In genomic region chr18:13165636-13166423, GRCh38 we compare ENCODE assay signal across 19 cellular contexts. TPM values are rescaled to one million over a fixed set of nuclear protein-coding genes. Genes with fewer than 3 reads are reported as not detected.
A peak's percentile ranks its signal among the peaks of the same experiment; 100 is the strongest.
DNase-seq lines count a peak whose midpoint lies in the region; ATAC-seq and TF ChIP-seq lines count a peak whose summit lies in the region.
"Had no signal": no experiment of that assay in that cellular context is flagged by ENCODE, and none has a peak within 500 bp of the region (broad histone marks: within the 10 kb centered on the region; RNA-seq: fewer than 3 reads in every experiment).

No MANE protein-coding gene starts in this region.

- peaks cover 6% of the 10 kb centered on the region; the same call in 2 of the 3 replicates for H3K36me3 Mint-ChIP-seq in GM23338 (ENCODE audit: low read depth)

- H3K79me2 ChIP-seq in GM23338 (replicated peaks; ENCODE audit: insufficient read depth): no peaks in the 10 kb centered on the region

- DNase-seq in COLO668 (lab: John Stamatoyannopoulos, UW; ENCODE audit: unreplicated experiment) (peak; percentile 91), GM23338 (ENCODE audit: low spot score) (peak; percentile 41), NCI-H2196 (lab: John Stamatoyannopoulos, UW; ENCODE audit: unreplicated experiment) (peak; percentile 50), ecto neural progenitor cell (ENCODE audit: low spot score) (peak; percentile 69), left lobe of liver (ENCODE audit: low spot score) (no peak), HuH-7.5 (ENCODE audit: low spot score) (no peak)
- no peak for DNase-seq in activated CD4-positive, alpha-beta T cell treated with anti-CD3 and anti-CD28 coated beads for 4 hours
- DNase-seq: activated CD4-positive, alpha-beta T cell treated with anti-CD3 and anti-CD28 coated beads, Interleukin-2, amount 10 ng/mL, durations not matched to agents 7 days and 5 days; activated naive CD4-positive, alpha-beta T cell treated with Interleukin-2 at 50 U/mL for 16 hours; foreskin fibroblast; NCI-H2081; ovary; PC-3; stimulated activated CD4-positive, alpha-beta T cell treated with anti-CD3 and anti-CD28 coated beads, Interleukin-2, amount 100 ng/mL, for 48 hours; testis had no signal

- no peaks in the 10 kb centered on the region for H3K36me3 ChIP-seq in GM23338 (ENCODE audit: insufficient read depth)
- H3K36me3 ChIP-seq: ascending aorta, ovary had no signal

- H3K9me2 ChIP-seq in GM23338 (ENCODE audit: insufficient read depth): no peaks in the 10 kb centered on the region

- peaks cover 5% of the 10 kb centered on the region for H3K27me3 Mint-ChIP-seq in GM23338 (ENCODE audit: insufficient read depth, low read depth, poor library complexity)

- peaks cover 16% of the 10 kb centered on the region for H3K9me3 Mint-ChIP-seq in GM23338
- H3K9me3 Mint-ChIP-seq: activated CD4-positive, alpha-beta T cell treated with anti-CD3 and anti-CD28 coated beads, Interleukin-2, amount 10 ng/mL, durations not matched to agents 7 days and 5 days had no signal

- H3K4me3 Mint-ChIP-seq in GM23338: no peak overlapping the region
- H3K4me3 Mint-ChIP-seq: activated CD4-positive, alpha-beta T cell treated with anti-CD3 and anti-CD28 coated beads, Interleukin-2, amount 10 ng/mL, durations not matched to agents 7 days and 5 days had no signal

- ATAC-seq in GM23338 (peak; percentile 92), GM18498 (IDR thresholded peaks at IDR 0.05; ENCODE audit: unreplicated experiment) (no peak), left lobe of liver (no peak)
- ATAC-seq: PC-3 had no signal

- H2AFZ ChIP-seq in GM23338: peak overlapping the region; percentile 96

- H4K20me1 ChIP-seq in GM23338 (replicated peaks; ENCODE audit: insufficient read depth): no peaks in the 10 kb centered on the region

- H3K4me1 ChIP-seq in GM23338 (ENCODE audit: insufficient read depth): peaks cover 13% of the 10 kb centered on the region; the same call in 1 of the 2 replicates
- H3K4me1 ChIP-seq: ascending aorta, testis had no signal

- peak in 1 of 2 experiments; percentile 16; a peak in 2 of 4 replicates for TF ChIP-seq CTCF in GM23338 (conservative IDR thresholded peaks at IDR 0.05; ENCODE audit: low read depth in 2 of 2)

- H3K27ac ChIP-seq in GM23338 (ENCODE audit: low read depth): no peak overlapping the region
- H3K27ac ChIP-seq: ascending aorta, KMS-11, ovary, SK-N-MC, testis had no signal

- peaks cover 13% of the 10 kb centered on the region for H3K4me1 Mint-ChIP-seq in GM23338
- H3K4me1 Mint-ChIP-seq: activated CD4-positive, alpha-beta T cell treated with anti-CD3 and anti-CD28 coated beads, Interleukin-2, amount 10 ng/mL, durations not matched to agents 7 days and 5 days had no signal

- no peaks in the 10 kb centered on the region for H3K27me3 ChIP-seq in GM23338 (ENCODE audit: insufficient read depth)
- H3K27me3 ChIP-seq: ascending aorta, ovary, testis had no signal

- H3F3A ChIP-seq in GM23338 (replicated peaks; ENCODE audit: low read depth): no peaks in the 10 kb centered on the region

- no peak overlapping the region for H3K4me3 ChIP-seq in GM23338
- H3K4me3 ChIP-seq: ascending aorta, ovary, SK-N-MC had no signal

- peak overlapping the region; percentile 75; the same call in 1 of the 2 replicates for H3K27ac Mint-ChIP-seq in GM23338
- H3K27ac Mint-ChIP-seq: activated CD4-positive, alpha-beta T cell treated with anti-CD3 and anti-CD28 coated beads, Interleukin-2, amount 10 ng/mL, durations not matched to agents 7 days and 5 days had no signal

- H3K4me2 ChIP-seq in GM23338: no peak overlapping the region; the same call in 1 of the 2 replicates
- H3K4me2 ChIP-seq: KMS-11 had no signal

TF ChIP-seq in GM23338, 12 proteins besides CTCF, POLR2A, EP300 and RAD21 (continues in another document):
- TF ChIP-seq POLR2AphosphoS5 (IDR thresholded peaks at IDR 0.05; ENCODE audit: low read depth): no peak
- TF ChIP-seq STAT1 (IDR thresholded peaks at IDR 0.05; ENCODE audit: unreplicated experiment): no peak
- TF ChIP-seq CREB1 (CRISPR knock-in tag; IDR thresholded peaks at IDR 0.05; ENCODE audit: low read depth): no peak
- TF ChIP-seq ZNF331 (CRISPR knock-in tag; IDR thresholded peaks at IDR 0.05; ENCODE audit: low read depth): no peak
- TF ChIP-seq NANOG (IDR thresholded peaks at IDR 0.05; ENCODE audit: borderline replicate concordance): no peak
- TF ChIP-seq REST (IDR thresholded peaks at IDR 0.05; ENCODE audit: unreplicated experiment): no peak
- TF ChIP-seq JUNB (IDR thresholded peaks at IDR 0.05; ENCODE audit: unreplicated experiment): no peak
- no peak for TF ChIP-seq ETS1 (IDR thresholded peaks at IDR 0.05)
- no peak for TF ChIP-seq ZNF114 (CRISPR knock-in tag; IDR thresholded peaks at IDR 0.05)

RNA-seq across cellular contexts. Expression of gene LDLRAD4, which starts 52.7 kb away (rescaled TPM):
- total RNA-seq in GM23338 (2014; rRNA removed; shearing (Covaris generic)): 1.0 and 1.9 TPM in 2 replicates
- 0.17 and 0.73 TPM in 2 replicates for polyA plus RNA-seq in GM23338 (2016; fragmentation: Nextera tagmentation; extraction: Ambion mirVana)
- 41.9 TPM for total RNA-seq in left lobe of liver
- total RNA-seq: PC-3 had no signal

Comparison
In these comparisons a context has a peak if more than half of its experiments do, and no peak if none do; other contexts are left out.
1. DNase-seq: peak in COLO668 (single experiment), GM23338 (single experiment), NCI-H2196 (single experiment) and ecto neural progenitor cell (single experiment); none in left lobe of liver (single experiment), activated CD4-positive, alpha-beta T cell treated with anti-CD3 and anti-CD28 coated beads for 4 hours (0 of 2) and HuH-7.5 (single experiment).
2. RNA of gene LDLRAD4, which starts 52.7 kb away (total RNA-seq): 41.9 TPM in left lobe of liver (single experiment); 1.0 to 1.9 TPM in GM23338; every median in the first group is over 10 times any median in the second.